ENCODE assay signal across 17 cellular contexts in the genomic region with DNA sequence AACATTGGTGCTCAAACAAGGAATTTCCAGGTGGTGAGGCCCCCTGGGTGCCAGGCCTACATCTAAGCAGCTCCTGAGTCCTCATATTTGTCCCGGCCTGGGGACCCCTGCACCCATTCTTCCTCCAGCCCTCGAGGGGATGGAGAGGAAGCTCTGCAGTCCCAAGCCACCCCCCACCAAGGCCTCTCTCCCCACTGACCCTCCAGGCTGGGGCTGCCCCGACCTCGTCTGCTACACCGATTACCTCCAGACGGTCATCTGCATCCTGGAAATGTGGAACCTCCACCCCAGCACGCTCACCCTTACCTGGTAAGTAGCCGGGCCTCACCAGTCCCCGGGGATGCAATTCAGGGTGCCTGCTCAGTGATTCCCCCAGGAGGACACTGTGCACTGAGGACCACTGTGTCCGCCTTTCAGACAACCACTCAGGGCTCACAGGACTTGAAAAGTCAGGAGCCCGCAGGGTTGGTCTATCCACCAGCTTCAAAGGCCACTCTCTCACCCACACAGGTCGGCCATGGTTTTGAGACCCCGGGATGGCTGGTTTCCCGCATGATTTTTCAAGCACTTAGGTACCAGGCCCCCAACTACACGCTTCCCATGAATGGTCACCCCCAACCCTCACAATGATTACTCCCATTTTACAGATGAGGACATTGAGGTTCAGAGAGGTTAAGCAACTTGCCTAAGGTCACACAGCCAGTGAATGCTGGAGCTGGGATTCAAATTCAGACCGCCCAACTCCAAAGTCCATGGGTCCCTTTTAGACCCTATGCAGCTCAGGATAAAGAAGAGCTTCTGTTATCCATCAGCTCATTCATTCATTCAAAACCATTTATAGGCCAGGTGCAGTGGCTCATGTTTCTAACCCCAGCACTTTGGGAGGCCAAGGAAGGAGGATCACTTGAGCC. TPM values are rescaled to one million over a fixed set of nuclear protein-coding genes. Genes with fewer than 3 reads are reported as not detected.
DNase-seq lines count a peak whose midpoint lies in the region; ATAC-seq, FAIRE-seq and TF ChIP-seq lines count a peak whose summit lies in the region.
"Had no signal": no experiment of that assay in that cellular context is flagged by ENCODE, and none has a peak within 500 bp of the region (broad histone marks: within the 10 kb centered on the region; RNA-seq: fewer than 3 reads in every experiment).

No MANE protein-coding gene starts in this region.

- POLR2A ChIA-PET in CD8-positive, alpha-beta memory T cell (lab: Charles Lee), result no interaction called here
- POLR2A ChIA-PET in activated CD8-positive, alpha-beta T cell treated with anti-CD3 and anti-CD28 coated beads, Interleukin-2, amount 10 ng/mL, durations not matched to agents 7 days and 5 days (lab: Charles Lee), result interaction anchor here (1.2 kb wide), 1 partner anchor 32 kb away, joined by 3 read pairs; no protein-coding TSS in a partner anchor
- POLR2A ChIA-PET in H1 (lab: Charles Lee; ENCODE audit: partially characterized antibody), result no interaction called here

- H3K9me3 Mint-ChIP-seq in CD8-positive, alpha-beta memory T cell, result no peaks in the 10 kb centered on the region
- H3K9me3 Mint-ChIP-seq in activated CD8-positive, alpha-beta T cell treated with anti-CD3 and anti-CD28 coated beads, Interleukin-2, amount 10 ng/mL, durations not matched to agents 7 days and 5 days (ENCODE audit: insufficient read depth), result no peaks in the 10 kb centered on the region

- TF ChIP-seq CTCF in H1 (IDR thresholded peaks at IDR 0.05; ENCODE audit: control extremely low read depth in 1 of 3, insufficient read depth in 1 of 3, low read depth in 1 of 3, low read length in 3 of 3), result no peak

- peaks cover 0 to 2% of the 10 kb centered on the region in 2 experiments for H4K20me1 ChIP-seq in H1 (replicated peaks in 1 of 2; ENCODE audit: control insufficient read depth in 1 of 2, insufficient read depth in 2 of 2, low read length in 2 of 2)

- no peak overlapping the region for H2BK15ac ChIP-seq in H1 (ENCODE audit: low read length)

- peaks cover 8 to 89% (median 11%) of the 10 kb centered on the region in 3 donors for H3K36me3 Mint-ChIP-seq in CD8-positive, alpha-beta memory T cell
- peaks cover 72% of the 10 kb centered on the region for H3K36me3 Mint-ChIP-seq in activated CD8-positive, alpha-beta T cell treated with anti-CD3 and anti-CD28 coated beads, Interleukin-2, amount 10 ng/mL, durations not matched to agents 7 days and 5 days (ENCODE audit: low read depth)

- no peak overlapping the region for H3K14ac ChIP-seq in H1 (ENCODE audit: insufficient read length)

- H3K4me2 ChIP-seq in H1 (ENCODE audit: insufficient read depth in 1 of 2, low read depth in 2 of 2, low read length in 2 of 2), result no peak overlapping the region

- H3K79me1 ChIP-seq in H1 (ENCODE audit: low read depth, low read length), result 0 out of 2 replicates have a peak, but pooled peaks cover 3% of the 10 kb centered on the region

- H3K4me3 Mint-ChIP-seq in CD8-positive, alpha-beta memory T cell, result no peak overlapping the region
- H3K4me3 Mint-ChIP-seq in activated CD8-positive, alpha-beta T cell treated with anti-CD3 and anti-CD28 coated beads, Interleukin-2, amount 10 ng/mL, durations not matched to agents 7 days and 5 days, result no peak overlapping the region

- H2AFZ ChIP-seq in H1 (ENCODE audit: low read length), result no peak overlapping the region

- H3K23ac ChIP-seq in H1 (ENCODE audit: insufficient read length), result no peak overlapping the region

- no peak for TF ChIP-seq EP300 in H1 (IDR thresholded peaks at IDR 0.05; ENCODE audit: borderline replicate concordance in 1 of 2, low read depth in 2 of 2, low read length in 2 of 2)

- H3K18ac ChIP-seq in H1 (ENCODE audit: extremely low read depth, low read length), result no peak overlapping the region

- peak overlapping the region in 5 of 8 donors; percentile 64 to 81 (median 68) for H3K27ac Mint-ChIP-seq in CD8-positive, alpha-beta memory T cell
- peak overlapping the region; percentile 27 for H3K27ac Mint-ChIP-seq in activated CD8-positive, alpha-beta T cell treated with anti-CD3 and anti-CD28 coated beads, Interleukin-2, amount 10 ng/mL, durations not matched to agents 7 days and 5 days

- CTCF ChIA-PET in CD8-positive, alpha-beta memory T cell (lab: Charles Lee), result interaction anchor here (1.5 to 1.9 kb wide), 2 partner anchors 11 to 16 kb away, joined by 4 to 5 read pairs; no protein-coding TSS in a partner anchor
- CTCF ChIA-PET in activated CD8-positive, alpha-beta T cell treated with anti-CD3 and anti-CD28 coated beads, Interleukin-2, amount 10 ng/mL, durations not matched to agents 7 days and 5 days (lab: Charles Lee), result interaction anchor here (1.3 to 1.5 kb wide), 3 partner anchors 12 to 67 kb away, joined by 3 to 4 read pairs (median 4); no protein-coding TSS in a partner anchor
- CTCF ChIA-PET in H1 (lab: Charles Lee; ENCODE audit: partially characterized antibody), result interaction anchor here (0.7 to 1.2 kb wide), 4 partner anchors 14 to 66 kb away, joined by 3 to 4 read pairs (median 3); no protein-coding TSS in a partner anchor

- H3K4me1 Mint-ChIP-seq in CD8-positive, alpha-beta memory T cell, result peaks cover 11 to 32% (median 14%) of the 10 kb centered on the region in 3 donors
- peaks cover 38% of the 10 kb centered on the region for H3K4me1 Mint-ChIP-seq in activated CD8-positive, alpha-beta T cell treated with anti-CD3 and anti-CD28 coated beads, Interleukin-2, amount 10 ng/mL, durations not matched to agents 7 days and 5 days (ENCODE audit: low read depth)

- no peak overlapping the region for H4K5ac ChIP-seq in H1 (ENCODE audit: insufficient read length, low read depth, low read length)

- ATAC-seq in activated CD8-positive, alpha-beta T cell treated with anti-CD3 and anti-CD28 coated beads, Interleukin-2, amount 10 ng/mL, durations not matched to agents 7 days and 5 days, result no peak
- no peak for ATAC-seq in GM19023 (IDR thresholded peaks at IDR 0.05; ENCODE audit: unreplicated experiment)
- ATAC-seq in HG02981 (IDR thresholded peaks at IDR 0.05; ENCODE audit: unreplicated experiment), result no peak
- ATAC-seq: psoas muscle had no signal

- no peak overlapping the region for H4K91ac ChIP-seq in H1 (replicated peaks; ENCODE audit: insufficient read length, low read length)

- no peaks in the 10 kb centered on the region for H3K79me2 ChIP-seq in H1 (ENCODE audit: control insufficient read depth in 1 of 2, insufficient read depth in 2 of 2, low read length in 2 of 2)

- H2AK5ac ChIP-seq in H1 (ENCODE audit: low read depth, low read length), result no peak overlapping the region

- H3K27ac ChIP-seq in CD8-positive, alpha-beta memory T cell (ENCODE audit: low read depth, low read length), result no peak overlapping the region
- H3K27ac ChIP-seq in H1 (ENCODE audit: low read depth, low read length), result no peak overlapping the region
- H3K27ac ChIP-seq: C4-2B, psoas muscle, SJCRH30, upper lobe of left lung had no signal

- TF ChIP-seq RAD21 in H1 (IDR thresholded peaks at IDR 0.05 in 1 of 2, conservative IDR thresholded peaks at IDR 0.05 in 1 of 2; ENCODE audit: low read depth in 2 of 2, low read length in 2 of 2), result no peak

- H2BK20ac ChIP-seq in H1 (ENCODE audit: low read length), result no peak overlapping the region

- 93% methylated on average over 16 of the region's 16 CpGs; no CpG with 5 or more reads in 1 of the 2 experiments for WGBS in H1 (ENCODE audit: extremely low coverage in 1 of 2, insufficient coverage in 1 of 2, insufficient read length in 1 of 2, insufficient replicate concordance in 2 of 2, low coverage in 1 of 2, low lambda C conversion rate in 2 of 2, missing lambda C conversion rate in 1 of 2), 2 experiments

- H3K9ac ChIP-seq in H1 (replicated peaks in 1 of 4; ENCODE audit: extremely low read depth in 1 of 4, low read depth in 3 of 4, low read length in 3 of 4), result no peak overlapping the region

- no peaks in the 10 kb centered on the region for H3K9me3 ChIP-seq in CD8-positive, alpha-beta memory T cell (ENCODE audit: low read length)
- H3K9me3 ChIP-seq in H1 (ENCODE audit: insufficient read depth in 2 of 2, low read depth in 1 of 2, low read length in 1 of 2), result no peaks in the 10 kb centered on the region
- H3K9me3 ChIP-seq: psoas muscle, SJCRH30, upper lobe of left lung had no signal

- no peak overlapping the region for H2BK5ac ChIP-seq in H1 (ENCODE audit: low read depth, low read length)

- TF ChIP-seq POLR2A in H1 (IDR thresholded peaks at IDR 0.05; ENCODE audit: control extremely low read depth in 1 of 2, low read depth in 2 of 2, low read length in 2 of 2), result no peak

- no peak overlapping the region for H4K8ac ChIP-seq in H1 (ENCODE audit: extremely low read depth, insufficient read depth, low read length)

- no peaks in the 10 kb centered on the region for H3K27me3 ChIP-seq in CD8-positive, alpha-beta memory T cell (ENCODE audit: insufficient read depth, low read length, poor library complexity, severe bottlenecking)
- H3K27me3 ChIP-seq in H1 (replicated peaks in 1 of 4; ENCODE audit: control insufficient read depth in 3 of 4, extremely low read depth in 1 of 4, insufficient read depth in 3 of 4, low read length in 3 of 4), result no peaks in the 10 kb centered on the region
- H3K27me3 ChIP-seq: SJCRH30, upper lobe of left lung had no signal

- H3K23me2 ChIP-seq in H1 (ENCODE audit: low read depth, low read length), result peaks cover 3% of the 10 kb centered on the region; the same call in 1 of the 2 replicates

- H3K4ac ChIP-seq in H1 (replicated peaks; ENCODE audit: insufficient read length, low read depth, low read length), result no peak overlapping the region

- DNase-seq in CD8-positive, alpha-beta memory T cell, result no peak
- no peak for DNase-seq in activated CD8-positive, alpha-beta T cell treated with anti-CD3 and anti-CD28 coated beads, Interleukin-2, amount 10 ng/mL, durations not matched to agents 7 days and 5 days
- DNase-seq in H1 (ENCODE audit: low read depth in 1 of 2, low spot score in 2 of 2) (peak in 1 of 2 experiments; percentile 39), kidney tubule cell (ENCODE audit: low spot score) (no peak)
- DNase-seq in stimulated activated CD8-positive, alpha-beta memory T cell treated with anti-CD3 and anti-CD28 coated beads, Interleukin-4, amount 100 ng/mL, for 48 hours, result peak; percentile 18
- DNase-seq: effector memory CD4-positive, alpha-beta T cell; foreskin melanocyte; MV-4-11; NCI-H2107; NK-92 treated with Interleukin-12 subunit alpha and Interleukin-12 subunit beta, amount 100 ng/mL, for 24 hours; psoas muscle; SJCRH30 had no signal

- H3K27me3 Mint-ChIP-seq in CD8-positive, alpha-beta memory T cell, result no peaks in the 10 kb centered on the region
- H3K27me3 Mint-ChIP-seq in activated CD8-positive, alpha-beta T cell treated with anti-CD3 and anti-CD28 coated beads, Interleukin-2, amount 10 ng/mL, durations not matched to agents 7 days and 5 days (ENCODE audit: low read depth), result no peaks in the 10 kb centered on the region

- FAIRE-seq in H1 (lab: Jason Lieb, UNC), result no peak
- FAIRE-seq: G401.6 had no signal

- H3K4me1 ChIP-seq in CD8-positive, alpha-beta memory T cell (ENCODE audit: insufficient read depth, low read length), result peaks cover 5% of the 10 kb centered on the region
- peaks cover 0 to 3% (median 0%) of the 10 kb centered on the region in 4 experiments; a peak in 1 of 7 replicates for H3K4me1 ChIP-seq in H1 (replicated peaks in 1 of 4; ENCODE audit: control insufficient read depth in 3 of 4, insufficient read depth in 4 of 4, low read length in 3 of 4)
- H3K4me1 ChIP-seq: psoas muscle, upper lobe of left lung had no signal

- H2BK120ac ChIP-seq in H1 (replicated peaks; ENCODE audit: low read depth, low read length), result no peak overlapping the region

- no peak overlapping the region for H2BK12ac ChIP-seq in H1 (ENCODE audit: low read depth, low read length)

- no peak overlapping the region for H3K56ac ChIP-seq in H1 (replicated peaks; ENCODE audit: insufficient read length, low read depth, low read length)

- H3K4me3 ChIP-seq in CD8-positive, alpha-beta memory T cell (ENCODE audit: low read length), result no peak overlapping the region
- no peak overlapping the region for H3K4me3 ChIP-seq in H1 (ENCODE audit: extremely low read depth in 1 of 4, insufficient read depth in 2 of 4, low read depth in 3 of 4, low read length in 4 of 4)
- H3K4me3 ChIP-seq: psoas muscle, SJCRH30, upper lobe of left lung had no signal

- peaks cover 65% of the 10 kb centered on the region for H3K36me3 ChIP-seq in CD8-positive, alpha-beta memory T cell (ENCODE audit: insufficient read depth, low read length)
- H3K36me3 ChIP-seq in H1 (ENCODE audit: control insufficient read depth in 2 of 4, insufficient read depth in 4 of 4, low read length in 3 of 4), result no peaks in the 10 kb centered on the region

RNA-seq across cellular contexts. Expression of gene IL21R, which starts 32.4 kb away (rescaled TPM):
- total RNA-seq in CD8-positive, alpha-beta memory T cell, result 10 to 100 TPM; 80.5 to 84.5 TPM
- 53.7 TPM for polyA plus RNA-seq in CD8-positive, alpha-beta memory T cell
- 10 to 100 TPM; 23.5 to 24.2 TPM for total RNA-seq in activated CD8-positive, alpha-beta T cell treated with anti-CD3 and anti-CD28 coated beads, Interleukin-2, amount 10 ng/mL, durations not matched to agents 7 days and 5 days
- 0.34 TPM in 2 replicates for total RNA-seq in H1 (2021; fragmentation: NEBNext Ultra II Directional; extraction: Animal tissue kit (Norgen Biotek cat#: 25700))
- polyA plus RNA-seq in H1 (2011; rRNA removed), result 0.70 and 0.75 TPM in 2 replicates
- 0.79 TPM for polyA plus RNA-seq in H1 (2011; cell fraction: cytosol; rRNA removed)
- 0.43 TPM for polyA plus RNA-seq in H1 (2011; cell fraction: nucleus; rRNA removed)
- 0.29 to 0.58 TPM (median 0.34 TPM) in 4 replicates for polyA plus RNA-seq in H1 (2012, experiment 1 of 2)
- 0.33 TPM for polyA plus RNA-seq in H1 (2012, experiment 2 of 2)
- polyA plus RNA-seq in H1 (2013, experiment 1 of 2), result 0.97 TPM
- 0.96 TPM for polyA plus RNA-seq in H1 (2013, experiment 2 of 2)
- 1.1 and 1.9 TPM in 2 replicates for polyA minus RNA-seq in H1 (2011; rRNA and poly(A)+ RNA removed)
- not detected for polyA minus RNA-seq in H1 (2011; cell fraction: cytosol; rRNA and poly(A)+ RNA removed)
- polyA minus RNA-seq in H1 (2011; cell fraction: nucleus; rRNA and poly(A)+ RNA removed), result not detected

Comparison
In these comparisons a context has a peak if more than half of its experiments do, and no peak if none do; other contexts are left out.
1. RNA of gene IL21R, which starts 32.4 kb away (total RNA-seq): 80.5 to 84.5 TPM in CD8-positive, alpha-beta memory T cell and 23.5 to 24.2 TPM in activated CD8-positive, alpha-beta T cell treated with anti-CD3 and anti-CD28 coated beads, Interleukin-2, amount 10 ng/mL, durations not matched to agents 7 days and 5 days; 0.34 TPM in H1; every median in the first group is over 10 times any median in the second.